9 cellular contexts compared by ENCODE assay signal in genomic region chr15:53716909-53717878, GRCh38. TPM values are rescaled to one million over a fixed set of nuclear protein-coding genes. Genes with fewer than 3 reads are reported as not detected.
DNase-seq lines count a peak whose midpoint lies in the region; ATAC-seq, FAIRE-seq and TF ChIP-seq lines count a peak whose summit lies in the region.
"Had no signal": no experiment of that assay in that cellular context is flagged by ENCODE, and none has a peak within 500 bp of the region (broad histone marks: within the 10 kb centered on the region; RNA-seq: fewer than 3 reads in every experiment).

No MANE protein-coding gene starts in this region.

- DNase-seq in A673 (ENCODE audit: low spot score) (peak; percentile 14), GM23338 (ENCODE audit: low spot score) (peak; percentile 21), SHP77 treated with DMSO at 0.1 percent for 48 hours (lab: John Stamatoyannopoulos, UW) (peak; percentile 5), GM19240 (ENCODE audit: insufficient read length, low spot score) (no peak)
- DNase-seq in stimulated activated effector memory CD8-positive, alpha-beta T cell treated with anti-CD3 and anti-CD28 coated beads, Interleukin-12 subunit alpha, Interleukin-12 subunit beta, amount 100 ng/mL, for 72 hours (ENCODE audit: low spot score in 2 of 2) = no peak

- no peaks in the 10 kb centered on the region for H3K4me1 Mint-ChIP-seq in GM23338
- H3K4me1 Mint-ChIP-seq in stimulated activated effector memory CD8-positive, alpha-beta T cell treated with anti-CD3 and anti-CD28 coated beads, Interleukin-12 subunit alpha, Interleukin-12 subunit beta, amount 100 ng/mL, for 72 hours = no peaks in the 10 kb centered on the region

- peak; percentile 41; the same call in 2 of the 3 replicates for ATAC-seq in GM23338
- ATAC-seq in HG03196 (IDR thresholded peaks at IDR 0.05; ENCODE audit: unreplicated experiment) = no peak
- ATAC-seq in HG02884 (IDR thresholded peaks at IDR 0.05; ENCODE audit: unreplicated experiment) = no peak
- no peak for ATAC-seq in stimulated activated effector memory CD8-positive, alpha-beta T cell treated with anti-CD3 and anti-CD28 coated beads, Interleukin-12 subunit alpha, Interleukin-12 subunit beta, amount 100 ng/mL, for 72 hours

- intact Hi-C loops in A673 (cut with micrococcal nuclease; ENCODE audit: unreplicated experiment) = loop anchor here (2.0 kb wide), 1 partner anchor 932 kb away; no protein-coding TSS in a partner anchor

- H3K4me3 Mint-ChIP-seq in GM23338 = no peak overlapping the region
- H3K4me3 Mint-ChIP-seq in stimulated activated effector memory CD8-positive, alpha-beta T cell treated with anti-CD3 and anti-CD28 coated beads, Interleukin-12 subunit alpha, Interleukin-12 subunit beta, amount 100 ng/mL, for 72 hours = no peak overlapping the region

- POLR2A ChIA-PET in A673 (lab: Charles Lee; ENCODE audit: low non-redundant PET) = no interaction called here

- H3K9me2 ChIP-seq in GM23338 (ENCODE audit: insufficient read depth) = no peaks in the 10 kb centered on the region

- H3K9me3 ChIP-seq in A673 (ENCODE audit: low read depth, low read length, poor library complexity, severe bottlenecking) = no peaks in the 10 kb centered on the region

- H3K27ac Mint-ChIP-seq in GM23338 = no peak overlapping the region
- no peak overlapping the region for H3K27ac Mint-ChIP-seq in stimulated activated effector memory CD8-positive, alpha-beta T cell treated with anti-CD3 and anti-CD28 coated beads, Interleukin-12 subunit alpha, Interleukin-12 subunit beta, amount 100 ng/mL, for 72 hours

- no peak overlapping the region for H2AFZ ChIP-seq in GM23338

- BruUV-seq in A673 (replicated peaks; lab: Mats Ljungman, UMichigan) = no TSS peak

- CTCF ChIA-PET in A673 (lab: Charles Lee) = no interaction called here

- H3F3A ChIP-seq in GM23338 (replicated peaks; ENCODE audit: low read depth) = no peaks in the 10 kb centered on the region

- FAIRE-seq in islet of Langerhans (lab: Jason Lieb, UNC) = peak; percentile 89

- H4K20me1 ChIP-seq in GM23338 (replicated peaks; ENCODE audit: insufficient read depth) = no peaks in the 10 kb centered on the region

- no peaks in the 10 kb centered on the region for H3K36me3 ChIP-seq in A673 (ENCODE audit: insufficient read depth, low read length, poor library complexity, severe bottlenecking)
- H3K36me3 ChIP-seq in GM23338 (ENCODE audit: insufficient read depth) = no peaks in the 10 kb centered on the region

- TF ChIP-seq CTCF in A673 (conservative IDR thresholded peaks at IDR 0.05; ENCODE audit: low read depth, low read length) = peak; percentile 46
- peak; percentile 43 to 47 for TF ChIP-seq CTCF in GM23338 (conservative IDR thresholded peaks at IDR 0.05; ENCODE audit: low read depth in 2 of 2)

- no peak overlapping the region for H3K4me2 ChIP-seq in GM23338

- H3K79me2 ChIP-seq in GM23338 (replicated peaks; ENCODE audit: insufficient read depth) = no peaks in the 10 kb centered on the region

- H3K4me3 ChIP-seq in A673 (ENCODE audit: low read depth, low read length, poor library complexity, severe bottlenecking) = no peak overlapping the region
- H3K4me3 ChIP-seq in GM23338 = no peak overlapping the region
- H3K4me3 ChIP-seq: SK-N-MC had no signal

- H3K27ac ChIP-seq in A673 (ENCODE audit: low read depth, low read length, poor library complexity, severe bottlenecking) (no peak overlapping the region), GM23338 (ENCODE audit: low read depth) (no peak overlapping the region)
- H3K27ac ChIP-seq: SK-N-MC had no signal

- H3K36me3 Mint-ChIP-seq in GM23338 (ENCODE audit: low read depth) = no peaks in the 10 kb centered on the region
- H3K36me3 Mint-ChIP-seq in stimulated activated effector memory CD8-positive, alpha-beta T cell treated with anti-CD3 and anti-CD28 coated beads, Interleukin-12 subunit alpha, Interleukin-12 subunit beta, amount 100 ng/mL, for 72 hours = no peaks in the 10 kb centered on the region

- H3K9me3 Mint-ChIP-seq in GM23338 = no peaks in the 10 kb centered on the region
- no peaks in the 10 kb centered on the region for H3K9me3 Mint-ChIP-seq in stimulated activated effector memory CD8-positive, alpha-beta T cell treated with anti-CD3 and anti-CD28 coated beads, Interleukin-12 subunit alpha, Interleukin-12 subunit beta, amount 100 ng/mL, for 72 hours

- peaks cover 8% of the 10 kb centered on the region for H3K27me3 ChIP-seq in A673 (replicated peaks; ENCODE audit: insufficient read depth, low read depth, low read length, poor library complexity)
- H3K27me3 ChIP-seq in GM23338 (ENCODE audit: insufficient read depth) = no peaks in the 10 kb centered on the region

- no peaks in the 10 kb centered on the region for H3K27me3 Mint-ChIP-seq in GM23338 (ENCODE audit: insufficient read depth, low read depth, poor library complexity)

- H3K4me1 ChIP-seq in A673 (ENCODE audit: insufficient read depth, low read length, poor library complexity, severe bottlenecking) = no peaks in the 10 kb centered on the region
- H3K4me1 ChIP-seq in GM23338 (ENCODE audit: insufficient read depth) = no peaks in the 10 kb centered on the region

TF ChIP-seq in GM23338, 12 proteins besides CTCF, POLR2A, EP300 and RAD21 (continues in another document):
- TF ChIP-seq CREB1 (CRISPR knock-in tag; IDR thresholded peaks at IDR 0.05; ENCODE audit: low read depth) = no peak
- TF ChIP-seq ZNF462 (CRISPR knock-in tag; IDR thresholded peaks at IDR 0.05) = no peak
- TF ChIP-seq STAT1 (IDR thresholded peaks at IDR 0.05; ENCODE audit: unreplicated experiment) = no peak
- no peak for TF ChIP-seq EZH2 (IDR thresholded peaks at IDR 0.05; ENCODE audit: low read depth, unreplicated experiment)

RNA-seq across cellular contexts. Expression of gene WDR72, which starts 42.3 kb away (rescaled TPM):
- not detected in 2 replicates for total RNA-seq in A673 (2021)
- total RNA-seq in GM23338 (2014; rRNA removed; shearing (Covaris generic)) = 1.9 and 2.1 TPM in 2 replicates
- polyA plus RNA-seq in GM23338 (2016; fragmentation: Nextera tagmentation; extraction: Ambion mirVana) = 0.56 and 0.99 TPM in 2 replicates

Comparison
In these comparisons a context has a peak if more than half of its experiments do, and no peak if none do; other contexts are left out.
1. DNase-seq: peak in A673 (single experiment), GM23338 (single experiment) and SHP77 treated with DMSO at 0.1 percent for 48 hours (single experiment); none in GM19240 (single experiment) and stimulated activated effector memory CD8-positive, alpha-beta T cell treated with anti-CD3 and anti-CD28 coated beads, Interleukin-12 subunit alpha, Interleukin-12 subunit beta, amount 100 ng/mL, for 72 hours (0 of 2).